ENCODE assay signal across 8 cellular contexts in the genomic region with DNA sequence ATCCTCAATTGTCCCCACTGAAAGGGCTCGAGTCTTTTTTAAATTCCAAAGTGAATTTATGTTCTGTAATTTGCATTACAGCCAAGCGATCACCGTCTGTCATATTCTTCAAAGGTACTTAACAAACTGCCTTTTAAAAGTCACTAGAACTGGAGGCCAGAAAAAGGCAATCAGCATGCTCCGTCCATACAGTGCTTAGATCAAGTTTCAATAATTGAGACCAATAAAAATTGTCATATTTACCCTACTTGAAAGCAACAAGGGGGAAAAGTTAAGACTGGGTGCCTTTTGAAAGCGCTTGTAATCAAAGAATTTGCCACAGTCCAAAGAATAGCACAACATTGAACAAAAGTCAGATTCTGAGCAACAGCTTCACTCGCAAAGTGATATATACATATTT. TPM values are rescaled to one million over a fixed set of nuclear protein-coding genes. Genes with fewer than 3 reads are reported as not detected.
DNase-seq lines count a peak whose midpoint lies in the region; ATAC-seq lines count a peak whose summit lies in the region.

No MANE protein-coding gene starts in this region.

- POLR2A ChIA-PET in activated CD8-positive, alpha-beta T cell treated with anti-CD3 and anti-CD28 coated beads, Interleukin-2, amount 10 ng/mL, durations not matched to agents 7 days and 5 days (lab: Charles Lee), result no interaction called here

- H3K27ac ChIP-seq in temporal lobe (ENCODE audit: low read depth, low read length), result peak overlapping the region; percentile 50

- CTCF ChIA-PET in activated CD8-positive, alpha-beta T cell treated with anti-CD3 and anti-CD28 coated beads, Interleukin-2, amount 10 ng/mL, durations not matched to agents 7 days and 5 days (lab: Charles Lee), result no interaction called here

- no peak for ATAC-seq in activated CD8-positive, alpha-beta T cell treated with anti-CD3 and anti-CD28 coated beads, Interleukin-2, amount 10 ng/mL, durations not matched to agents 7 days and 5 days

- intact Hi-C loops in activated CD4-positive, alpha-beta T cell treated with anti-CD3 and anti-CD28 coated beads, Interleukin-2, amount 10 ng/mL, durations not matched to agents 24 days and 14 days (cut with micrococcal nuclease), result loop anchor here (5.0 to 10.0 kb wide), 2 partner anchors 225 to 392 kb away; no protein-coding TSS in a partner anchor

- DNase-seq in activated CD4-positive, alpha-beta T cell treated with anti-CD3 and anti-CD28 coated beads, Interleukin-2, amount 10 ng/mL, durations not matched to agents 24 days and 14 days, result no peak
- DNase-seq in activated CD4-positive, alpha-beta T cell treated with anti-CD3 and anti-CD28 coated beads for 1 hour, result no peak
- DNase-seq in activated CD8-positive, alpha-beta T cell treated with anti-CD3 and anti-CD28 coated beads, Interleukin-2, amount 10 ng/mL, durations not matched to agents 7 days and 5 days, result no peak
- peak; percentile 38 for DNase-seq in iris pigment epithelial cell (ENCODE audit: low read depth)
- DNase-seq in NCI-H2196 treated with DMSO at 0.1 percent for 48 hours (lab: John Stamatoyannopoulos, UW; ENCODE audit: unreplicated experiment), result no peak
- DNase-seq in midbrain (lab: John Stamatoyannopoulos, UW), result no peak
- DNase-seq in D341Med (ENCODE audit: low spot score), result no peak

- H3K4me3 Mint-ChIP-seq in activated CD4-positive, alpha-beta T cell treated with anti-CD3 and anti-CD28 coated beads, Interleukin-2, amount 10 ng/mL, durations not matched to agents 24 days and 14 days, result peak overlapping the region; percentile 87
- H3K4me3 Mint-ChIP-seq in activated CD8-positive, alpha-beta T cell treated with anti-CD3 and anti-CD28 coated beads, Interleukin-2, amount 10 ng/mL, durations not matched to agents 7 days and 5 days, result peak overlapping the region; percentile 76

- H3K4me1 Mint-ChIP-seq in activated CD4-positive, alpha-beta T cell treated with anti-CD3 and anti-CD28 coated beads, Interleukin-2, amount 10 ng/mL, durations not matched to agents 24 days and 14 days, result peaks cover 19% of the 10 kb centered on the region
- H3K4me1 Mint-ChIP-seq in activated CD8-positive, alpha-beta T cell treated with anti-CD3 and anti-CD28 coated beads, Interleukin-2, amount 10 ng/mL, durations not matched to agents 7 days and 5 days (ENCODE audit: low read depth), result peaks cover 32% of the 10 kb centered on the region

- peaks cover 2% of the 10 kb centered on the region for H3K36me3 Mint-ChIP-seq in activated CD4-positive, alpha-beta T cell treated with anti-CD3 and anti-CD28 coated beads, Interleukin-2, amount 10 ng/mL, durations not matched to agents 24 days and 14 days (ENCODE audit: low read depth)
- no peaks in the 10 kb centered on the region for H3K36me3 Mint-ChIP-seq in activated CD8-positive, alpha-beta T cell treated with anti-CD3 and anti-CD28 coated beads, Interleukin-2, amount 10 ng/mL, durations not matched to agents 7 days and 5 days (ENCODE audit: low read depth)

- H3K9me3 Mint-ChIP-seq in activated CD4-positive, alpha-beta T cell treated with anti-CD3 and anti-CD28 coated beads, Interleukin-2, amount 10 ng/mL, durations not matched to agents 24 days and 14 days, result no peaks in the 10 kb centered on the region
- H3K9me3 Mint-ChIP-seq in activated CD8-positive, alpha-beta T cell treated with anti-CD3 and anti-CD28 coated beads, Interleukin-2, amount 10 ng/mL, durations not matched to agents 7 days and 5 days (ENCODE audit: insufficient read depth), result no peaks in the 10 kb centered on the region

- no peak overlapping the region for H3K27ac Mint-ChIP-seq in activated CD4-positive, alpha-beta T cell treated with anti-CD3 and anti-CD28 coated beads, Interleukin-2, amount 10 ng/mL, durations not matched to agents 24 days and 14 days
- no peak overlapping the region for H3K27ac Mint-ChIP-seq in activated CD8-positive, alpha-beta T cell treated with anti-CD3 and anti-CD28 coated beads, Interleukin-2, amount 10 ng/mL, durations not matched to agents 7 days and 5 days

- peaks cover 57% of the 10 kb centered on the region for H3K27me3 Mint-ChIP-seq in activated CD4-positive, alpha-beta T cell treated with anti-CD3 and anti-CD28 coated beads, Interleukin-2, amount 10 ng/mL, durations not matched to agents 24 days and 14 days
- peaks cover 53% of the 10 kb centered on the region for H3K27me3 Mint-ChIP-seq in activated CD8-positive, alpha-beta T cell treated with anti-CD3 and anti-CD28 coated beads, Interleukin-2, amount 10 ng/mL, durations not matched to agents 7 days and 5 days (ENCODE audit: low read depth)

RNA-seq across cellular contexts. Expression of a gene that starts 9.0 kb away (rescaled TPM):
- total RNA-seq in activated CD4-positive, alpha-beta T cell treated with anti-CD3 and anti-CD28 coated beads, Interleukin-2, amount 10 ng/mL, durations not matched to agents 24 days and 14 days, result 0.49 and 0.88 TPM in 2 replicates
- 1 to 10 TPM; 2.5 to 2.9 TPM for total RNA-seq in activated CD8-positive, alpha-beta T cell treated with anti-CD3 and anti-CD28 coated beads, Interleukin-2, amount 10 ng/mL, durations not matched to agents 7 days and 5 days
- 4.7 TPM for total RNA-seq in temporal lobe
